ENCODE assay signal across 1 cellular context in the genomic region with DNA sequence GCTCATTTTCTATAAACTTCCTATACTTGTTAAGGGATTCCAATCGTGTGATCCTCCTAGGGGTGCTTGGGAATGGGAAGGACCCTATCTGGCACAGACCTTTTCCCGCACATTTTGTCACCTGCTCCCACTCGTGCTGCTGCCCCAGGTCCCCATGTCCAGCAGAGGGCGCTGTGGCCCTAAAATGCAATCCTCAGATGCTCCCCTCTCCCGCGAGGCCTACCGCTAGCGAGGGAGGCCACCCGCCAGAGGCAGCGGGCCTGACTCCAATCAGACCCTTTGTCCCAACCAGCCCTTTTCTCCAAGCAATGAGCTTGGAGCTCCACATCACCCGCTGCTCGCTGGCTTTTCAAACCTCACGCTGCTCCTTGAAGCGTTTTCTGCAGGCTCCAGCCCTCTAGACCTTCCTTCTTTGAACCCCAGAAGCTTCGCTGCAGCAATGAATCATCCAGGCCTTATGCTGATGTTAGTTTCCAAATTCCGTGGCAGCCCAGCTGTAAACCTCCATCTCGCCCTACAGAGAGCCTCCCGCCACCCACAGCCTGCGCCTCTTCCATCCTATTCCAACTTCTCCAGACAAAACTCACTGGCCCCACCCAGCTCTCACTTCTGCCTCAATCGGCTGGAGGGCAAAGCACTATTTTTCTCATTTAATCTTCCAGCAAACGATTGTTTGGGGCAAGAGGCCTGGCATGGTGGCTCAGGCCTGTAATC.
TF ChIP-seq lines count a peak whose summit lies in the region.

No MANE protein-coding gene starts in this region.

TF ChIP-seq in HepG2, 621 proteins besides CTCF, POLR2A, EP300 and RAD21 (continued from another document and continues in another):
- TF ChIP-seq, protein P1, sequence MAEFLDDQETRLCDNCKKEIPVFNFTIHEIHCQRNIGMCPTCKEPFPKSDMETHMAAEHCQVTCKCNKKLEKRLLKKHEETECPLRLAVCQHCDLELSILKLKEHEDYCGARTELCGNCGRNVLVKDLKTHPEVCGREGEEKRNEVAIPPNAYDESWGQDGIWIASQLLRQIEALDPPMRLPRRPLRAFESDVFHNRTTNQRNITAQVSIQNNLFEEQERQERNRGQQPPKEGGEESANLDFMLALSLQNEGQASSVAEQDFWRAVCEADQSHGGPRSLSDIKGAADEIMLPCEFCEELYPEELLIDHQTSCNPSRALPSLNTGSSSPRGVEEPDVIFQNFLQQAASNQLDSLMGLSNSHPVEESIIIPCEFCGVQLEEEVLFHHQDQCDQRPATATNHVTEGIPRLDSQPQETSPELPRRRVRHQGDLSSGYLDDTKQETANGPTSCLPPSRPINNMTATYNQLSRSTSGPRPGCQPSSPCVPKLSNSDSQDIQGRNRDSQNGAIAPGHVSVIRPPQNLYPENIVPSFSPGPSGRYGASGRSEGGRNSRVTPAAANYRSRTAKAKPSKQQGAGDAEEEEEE (CRISPR knock-in tag; IDR thresholded peaks at IDR 0.05; ENCODE audit: borderline replicate concordance) = no peak
- TF ChIP-seq ZNF550 (CRISPR knock-in tag; IDR thresholded peaks at IDR 0.05; ENCODE audit: borderline replicate concordance) = no peak
- peak; percentile 69 for TF ChIP-seq ZFP36 (IDR thresholded peaks at IDR 0.05; ENCODE audit: borderline replicate concordance, low read depth, low read length, partially characterized antibody)
- peak; percentile 47 for TF ChIP-seq TBL1XR1 (IDR thresholded peaks at IDR 0.05; ENCODE audit: borderline replicate concordance, low read length, partially characterized antibody)
- TF ChIP-seq, protein P2, sequence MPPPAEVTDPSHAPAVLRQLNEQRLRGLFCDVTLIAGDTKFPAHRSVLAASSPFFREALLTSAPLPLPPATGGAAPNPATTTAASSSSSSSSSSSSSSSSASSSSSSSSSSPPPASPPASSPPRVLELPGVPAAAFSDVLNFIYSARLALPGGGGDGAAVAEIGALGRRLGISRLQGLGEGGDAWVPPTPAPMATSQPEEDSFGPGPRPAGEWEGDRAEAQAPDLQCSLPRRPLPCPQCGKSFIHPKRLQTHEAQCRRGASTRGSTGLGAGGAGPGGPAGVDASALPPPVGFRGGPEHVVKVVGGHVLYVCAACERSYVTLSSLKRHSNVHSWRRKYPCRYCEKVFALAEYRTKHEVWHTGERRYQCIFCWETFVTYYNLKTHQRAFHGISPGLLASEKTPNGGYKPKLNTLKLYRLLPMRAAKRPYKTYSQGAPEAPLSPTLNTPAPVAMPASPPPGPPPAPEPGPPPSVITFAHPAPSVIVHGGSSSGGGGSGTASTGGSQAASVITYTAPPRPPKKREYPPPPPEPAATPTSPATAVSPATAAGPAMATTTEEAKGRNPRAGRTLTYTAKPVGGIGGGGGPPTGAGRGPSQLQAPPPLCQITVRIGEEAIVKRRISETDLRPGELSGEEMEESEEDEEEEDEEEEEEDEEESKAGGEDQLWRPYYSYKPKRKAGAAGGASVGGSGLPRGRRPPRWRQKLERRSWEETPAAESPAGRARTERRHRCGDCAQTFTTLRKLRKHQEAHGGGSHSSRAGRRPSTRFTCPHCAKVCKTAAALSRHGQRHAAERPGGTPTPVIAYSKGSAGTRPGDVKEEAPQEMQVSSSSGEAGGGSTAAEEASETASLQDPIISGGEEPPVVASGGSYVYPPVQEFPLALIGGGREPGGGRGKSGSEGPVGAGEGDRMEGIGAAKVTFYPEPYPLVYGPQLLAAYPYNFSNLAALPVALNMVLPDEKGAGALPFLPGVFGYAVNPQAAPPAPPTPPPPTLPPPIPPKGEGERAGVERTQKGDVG (CRISPR knock-in tag; IDR thresholded peaks at IDR 0.05; ENCODE audit: borderline replicate concordance) = no peak
- TF ChIP-seq, protein P3, sequence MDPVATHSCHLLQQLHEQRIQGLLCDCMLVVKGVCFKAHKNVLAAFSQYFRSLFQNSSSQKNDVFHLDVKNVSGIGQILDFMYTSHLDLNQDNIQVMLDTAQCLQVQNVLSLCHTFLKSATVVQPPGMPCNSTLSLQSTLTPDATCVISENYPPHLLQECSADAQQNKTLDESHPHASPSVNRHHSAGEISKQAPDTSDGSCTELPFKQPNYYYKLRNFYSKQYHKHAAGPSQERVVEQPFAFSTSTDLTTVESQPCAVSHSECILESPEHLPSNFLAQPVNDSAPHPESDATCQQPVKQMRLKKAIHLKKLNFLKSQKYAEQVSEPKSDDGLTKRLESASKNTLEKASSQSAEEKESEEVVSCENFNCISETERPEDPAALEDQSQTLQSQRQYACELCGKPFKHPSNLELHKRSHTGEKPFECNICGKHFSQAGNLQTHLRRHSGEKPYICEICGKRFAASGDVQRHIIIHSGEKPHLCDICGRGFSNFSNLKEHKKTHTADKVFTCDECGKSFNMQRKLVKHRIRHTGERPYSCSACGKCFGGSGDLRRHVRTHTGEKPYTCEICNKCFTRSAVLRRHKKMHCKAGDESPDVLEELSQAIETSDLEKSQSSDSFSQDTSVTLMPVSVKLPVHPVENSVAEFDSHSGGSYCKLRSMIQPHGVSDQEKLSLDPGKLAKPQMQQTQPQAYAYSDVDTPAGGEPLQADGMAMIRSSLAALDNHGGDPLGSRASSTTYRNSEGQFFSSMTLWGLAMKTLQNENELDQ (CRISPR knock-in tag; IDR thresholded peaks at IDR 0.05; ENCODE audit: borderline replicate concordance) = no peak
- TF ChIP-seq ZNF75D (CRISPR knock-in tag; IDR thresholded peaks at IDR 0.05; ENCODE audit: borderline replicate concordance) = no peak
- TF ChIP-seq MIXL1 (CRISPR knock-in tag; IDR thresholded peaks at IDR 0.05) = peak; percentile 72
- TF ChIP-seq CEBPB (IDR thresholded peaks at IDR 0.05; ENCODE audit: borderline replicate concordance, low read depth, low read length) = 0 out of 2 replicates have a peak, but pooled peaks have one; percentile 17
- no peak for TF ChIP-seq POLR2G (IDR thresholded peaks at IDR 0.05; ENCODE audit: low read depth, low read length)
- no peak; the same call in none of the 2 replicates for TF ChIP-seq ETV6 (CRISPR knock-in tag; conservative IDR thresholded peaks at IDR 0.05)
- TF ChIP-seq CEBPG (CRISPR knock-in tag; IDR thresholded peaks at IDR 0.05) = peak; percentile 62
- TF ChIP-seq ZNF792 (CRISPR knock-in tag; IDR thresholded peaks at IDR 0.05) = peak; percentile 77; the same call in 1 of the 2 replicates
- no peak for TF ChIP-seq ZNF879 (CRISPR knock-in tag; IDR thresholded peaks at IDR 0.05)
- TF ChIP-seq ZBTB7B (CRISPR knock-in tag; IDR thresholded peaks at IDR 0.05) = no peak
- no peak for TF ChIP-seq CHD4 (IDR thresholded peaks at IDR 0.05; ENCODE audit: borderline replicate concordance, low read length)
- TF ChIP-seq, protein P4, sequence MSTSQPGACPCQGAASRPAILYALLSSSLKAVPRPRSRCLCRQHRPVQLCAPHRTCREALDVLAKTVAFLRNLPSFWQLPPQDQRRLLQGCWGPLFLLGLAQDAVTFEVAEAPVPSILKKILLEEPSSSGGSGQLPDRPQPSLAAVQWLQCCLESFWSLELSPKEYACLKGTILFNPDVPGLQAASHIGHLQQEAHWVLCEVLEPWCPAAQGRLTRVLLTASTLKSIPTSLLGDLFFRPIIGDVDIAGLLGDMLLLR (CRISPR knock-in tag; IDR thresholded peaks at IDR 0.05) = no peak
- TF ChIP-seq TOE1 (CRISPR knock-in tag; IDR thresholded peaks at IDR 0.05) = 0 out of 2 replicates have a peak, but pooled peaks have one; percentile 42
- TF ChIP-seq ATAD3A (CRISPR knock-in tag; IDR thresholded peaks at IDR 0.05) = no peak
- peak; percentile 25; the same call in 1 of the 2 replicates for TF ChIP-seq ZNF614 (CRISPR knock-in tag; IDR thresholded peaks at IDR 0.05; ENCODE audit: borderline replicate concordance)
- TF ChIP-seq, protein P5, sequence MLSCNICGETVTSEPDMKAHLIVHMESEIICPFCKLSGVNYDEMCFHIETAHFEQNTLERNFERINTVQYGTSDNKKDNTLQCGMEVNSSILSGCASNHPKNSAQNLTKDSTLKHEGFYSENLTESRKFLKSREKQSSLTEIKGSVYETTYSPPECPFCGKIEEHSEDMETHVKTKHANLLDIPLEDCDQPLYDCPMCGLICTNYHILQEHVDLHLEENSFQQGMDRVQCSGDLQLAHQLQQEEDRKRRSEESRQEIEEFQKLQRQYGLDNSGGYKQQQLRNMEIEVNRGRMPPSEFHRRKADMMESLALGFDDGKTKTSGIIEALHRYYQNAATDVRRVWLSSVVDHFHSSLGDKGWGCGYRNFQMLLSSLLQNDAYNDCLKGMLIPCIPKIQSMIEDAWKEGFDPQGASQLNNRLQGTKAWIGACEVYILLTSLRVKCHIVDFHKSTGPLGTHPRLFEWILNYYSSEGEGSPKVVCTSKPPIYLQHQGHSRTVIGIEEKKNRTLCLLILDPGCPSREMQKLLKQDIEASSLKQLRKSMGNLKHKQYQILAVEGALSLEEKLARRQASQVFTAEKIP (CRISPR knock-in tag; IDR thresholded peaks at IDR 0.05; ENCODE audit: borderline replicate concordance) = no peak
- peak; percentile 60; the same call in 1 of the 2 replicates for TF ChIP-seq KLF13 (CRISPR knock-in tag; IDR thresholded peaks at IDR 0.05)
- TF ChIP-seq, protein P6, sequence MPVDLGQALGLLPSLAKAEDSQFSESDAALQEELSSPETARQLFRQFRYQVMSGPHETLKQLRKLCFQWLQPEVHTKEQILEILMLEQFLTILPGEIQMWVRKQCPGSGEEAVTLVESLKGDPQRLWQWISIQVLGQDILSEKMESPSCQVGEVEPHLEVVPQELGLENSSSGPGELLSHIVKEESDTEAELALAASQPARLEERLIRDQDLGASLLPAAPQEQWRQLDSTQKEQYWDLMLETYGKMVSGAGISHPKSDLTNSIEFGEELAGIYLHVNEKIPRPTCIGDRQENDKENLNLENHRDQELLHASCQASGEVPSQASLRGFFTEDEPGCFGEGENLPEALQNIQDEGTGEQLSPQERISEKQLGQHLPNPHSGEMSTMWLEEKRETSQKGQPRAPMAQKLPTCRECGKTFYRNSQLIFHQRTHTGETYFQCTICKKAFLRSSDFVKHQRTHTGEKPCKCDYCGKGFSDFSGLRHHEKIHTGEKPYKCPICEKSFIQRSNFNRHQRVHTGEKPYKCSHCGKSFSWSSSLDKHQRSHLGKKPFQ (CRISPR knock-in tag; IDR thresholded peaks at IDR 0.05; ENCODE audit: insufficient replicate concordance) = no peak
- no peak for TF ChIP-seq ZNF276 (CRISPR knock-in tag; IDR thresholded peaks at IDR 0.05; ENCODE audit: low read depth)
- TF ChIP-seq NR2C2 (CRISPR knock-in tag; IDR thresholded peaks at IDR 0.05; ENCODE audit: borderline replicate concordance) = no peak
- TF ChIP-seq SRY (CRISPR knock-in tag; IDR thresholded peaks at IDR 0.05) = peak; percentile 78; the same call in 1 of the 2 replicates
- TF ChIP-seq ATF1 (CRISPR knock-in tag; IDR thresholded peaks at IDR 0.05) = no peak
- TF ChIP-seq NCOA2 (CRISPR knock-in tag; IDR thresholded peaks at IDR 0.05) = no peak
- TF ChIP-seq SOX5 (CRISPR knock-in tag; IDR thresholded peaks at IDR 0.05; ENCODE audit: borderline replicate concordance) = peak; percentile 43; the same call in 1 of the 2 replicates
- no peak; the same call in 1 of the 2 replicates for TF ChIP-seq TAF1 (CRISPR knock-in tag; IDR thresholded peaks at IDR 0.05)
- no peak for TF ChIP-seq ZNF567 (CRISPR knock-in tag; IDR thresholded peaks at IDR 0.05; ENCODE audit: borderline replicate concordance)
- TF ChIP-seq ZNF431 (CRISPR knock-in tag; IDR thresholded peaks at IDR 0.05; ENCODE audit: borderline replicate concordance, low read depth) = no peak
- no peak for TF ChIP-seq RBAK (CRISPR knock-in tag; IDR thresholded peaks at IDR 0.05)
- peak; percentile 51; the same call in 1 of the 2 replicates for TF ChIP-seq RXRA (CRISPR knock-in tag; IDR thresholded peaks at IDR 0.05)
- no peak; the same call in 1 of the 2 replicates for TF ChIP-seq HIVEP1 (CRISPR knock-in tag; IDR thresholded peaks at IDR 0.05)
- peak; percentile 57; the same call in 1 of the 2 replicates for TF ChIP-seq MAZ (IDR thresholded peaks at IDR 0.05; ENCODE audit: borderline replicate concordance, low read depth, low read length)
- 0 out of 2 replicates have a peak, but pooled peaks have one; percentile 60 for TF ChIP-seq MAZ (CRISPR knock-in tag; IDR thresholded peaks at IDR 0.05; ENCODE audit: low read depth)
- no peak; the same call in 1 of the 2 replicates for TF ChIP-seq ZSCAN31 (CRISPR knock-in tag; IDR thresholded peaks at IDR 0.05; ENCODE audit: low read depth)
- TF ChIP-seq ZKSCAN8 (CRISPR knock-in tag; IDR thresholded peaks at IDR 0.05; ENCODE audit: borderline replicate concordance) = no peak
- TF ChIP-seq REXO4 (CRISPR knock-in tag; IDR thresholded peaks at IDR 0.05; ENCODE audit: borderline replicate concordance) = no peak
- no peak for TF ChIP-seq RARG (CRISPR knock-in tag; IDR thresholded peaks at IDR 0.05; ENCODE audit: low read depth)
- TF ChIP-seq HOXA9 (CRISPR knock-in tag; IDR thresholded peaks at IDR 0.05; ENCODE audit: borderline replicate concordance) = no peak
- no peak for TF ChIP-seq SNAI1 (CRISPR knock-in tag; IDR thresholded peaks at IDR 0.05; ENCODE audit: borderline replicate concordance)
- no peak for TF ChIP-seq SOX6 (IDR thresholded peaks at IDR 0.05)
- TF ChIP-seq SOX6 (CRISPR knock-in tag; IDR thresholded peaks at IDR 0.05) = peak; percentile 61
- TF ChIP-seq IRF1 (CRISPR knock-in tag; IDR thresholded peaks at IDR 0.05; ENCODE audit: low read depth) = no peak
- TF ChIP-seq ZBTB20 (CRISPR knock-in tag; IDR thresholded peaks at IDR 0.05; ENCODE audit: borderline replicate concordance, low read depth) = no peak
- TF ChIP-seq, protein P7, sequence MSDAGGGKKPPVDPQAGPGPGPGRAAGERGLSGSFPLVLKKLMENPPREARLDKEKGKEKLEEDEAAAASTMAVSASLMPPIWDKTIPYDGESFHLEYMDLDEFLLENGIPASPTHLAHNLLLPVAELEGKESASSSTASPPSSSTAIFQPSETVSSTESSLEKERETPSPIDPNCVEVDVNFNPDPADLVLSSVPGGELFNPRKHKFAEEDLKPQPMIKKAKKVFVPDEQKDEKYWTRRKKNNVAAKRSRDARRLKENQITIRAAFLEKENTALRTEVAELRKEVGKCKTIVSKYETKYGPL (CRISPR knock-in tag; IDR thresholded peaks at IDR 0.05) = no peak
- TF ChIP-seq ADNP (CRISPR knock-in tag; IDR thresholded peaks at IDR 0.05) = no peak
- peak; percentile 95 for TF ChIP-seq KDM3A (CRISPR knock-in tag; IDR thresholded peaks at IDR 0.05; ENCODE audit: low read depth)
- TF ChIP-seq ELF4 (CRISPR knock-in tag; IDR thresholded peaks at IDR 0.05; ENCODE audit: borderline replicate concordance) = no peak
- TF ChIP-seq ZNF549 (CRISPR knock-in tag; IDR thresholded peaks at IDR 0.05) = no peak
